In genomic region chr4:139301143-139301820, GRCh38 we compare ENCODE assay signal across 8 cellular contexts. TPM values are rescaled to one million over a fixed set of nuclear protein-coding genes. Genes with fewer than 3 reads are reported as not detected.
DNase-seq lines count a peak whose midpoint lies in the region; TF ChIP-seq lines count a peak whose summit lies in the region.

TSS of gene NAA15 (plus strand) at chr4:139301505. CDS start at chr4:139301778, 273 bp downstream.

- H3K9ac ChIP-seq in ES-I3 (ENCODE audit: low read depth, low read length) (peak within 1 kb of the TSS; percentile 93), MM.1S (ENCODE audit: low read length) (peak within 1 kb of the TSS; percentile 92), neural cell (ENCODE audit: low read length) (peak within 1 kb of the TSS; percentile 98)

- H3K4me1 ChIP-seq in ES-I3 (ENCODE audit: insufficient read depth, low read length) (peaks cover 9% of the 10 kb centered on the region; the same call in 1 of the 2 replicates), HAP-1 (peaks cover 28% of the 10 kb centered on the region), MM.1S (ENCODE audit: low read length) (peaks cover 25% of the 10 kb centered on the region), stomach (peaks cover 11 to 61% (median 34%) of the 10 kb centered on the region in 4 donors)

- H3F3A ChIP-seq in MM.1S (ENCODE audit: insufficient read depth, low read length) (peaks cover 33% of the 10 kb centered on the region), neural cell (ENCODE audit: insufficient read depth, low read length, poor library complexity, severe bottlenecking) (no peaks in the 10 kb centered on the region)

- H3K9me2 ChIP-seq in MM.1S (replicated peaks; ENCODE audit: insufficient read depth, low read length): no peaks in the 10 kb centered on the region
- H3K9me2 ChIP-seq in neural cell (ENCODE audit: insufficient read depth, low read length): no peaks in the 10 kb centered on the region

- H3K27ac ChIP-seq in MM.1S (ENCODE audit: low read length): peak within 1 kb of the TSS; percentile 82
- peak within 1 kb of the TSS; percentile 93 for H3K27ac ChIP-seq in neural cell (ENCODE audit: low read length)
- H3K27ac ChIP-seq in stomach: peak within 1 kb of the TSS; percentile 90 to 97 (median 94)

- peaks cover 79% of the 10 kb centered on the region for H3K79me2 ChIP-seq in MM.1S (ENCODE audit: low read length)
- H3K79me2 ChIP-seq in neural cell (replicated peaks; ENCODE audit: insufficient read depth, low read length): peaks cover 51% of the 10 kb centered on the region

- DNase-seq in HAP-1 (ENCODE audit: low spot score in 2 of 2) (peak; percentile 99), MM.1S (peak; percentile 99), SIG-M5 (lab: John Stamatoyannopoulos, UW) (peak; percentile 82), activated gamma-delta T cell (lab: John Stamatoyannopoulos, UW) (peak; percentile 90), fibroblast of the conjunctiva (ENCODE audit: low read depth) (peak; percentile 94), stomach (peak; percentile 98)

- H3K9me3 ChIP-seq in ES-I3 (ENCODE audit: control insufficient read depth, insufficient read depth, low read length) (peaks cover 5% of the 10 kb centered on the region), HAP-1 (no peaks in the 10 kb centered on the region), MM.1S (replicated peaks; ENCODE audit: insufficient read depth, low read length) (no peaks in the 10 kb centered on the region), neural cell (ENCODE audit: low read length) (peaks cover 5% of the 10 kb centered on the region), stomach (peaks cover 0 to 3% (median 0%) of the 10 kb centered on the region in 4 donors)

- TF ChIP-seq CTCF in MM.1S (IDR thresholded peaks at IDR 0.05; ENCODE audit: low read length) (no peak), neural cell (IDR thresholded peaks at IDR 0.05; ENCODE audit: poor library complexity, severe bottlenecking) (no peak), stomach (IDR thresholded peaks at IDR 0.05) (no peak)

- TF ChIP-seq EP300 in neural cell (conservative IDR thresholded peaks at IDR 0.05; ENCODE audit: poor library complexity, severe bottlenecking): peak; percentile 63
- peak; percentile 6 for TF ChIP-seq EP300 in stomach (IDR thresholded peaks at IDR 0.05)

- WGBS in stomach, 5 donors: 0 to 1% (median 0%) methylated on average over 51 to 59 of the region's 59 CpGs

- H3K4me2 ChIP-seq in MM.1S (ENCODE audit: low read depth, low read length) (peak within 1 kb of the TSS; percentile 76), neural cell (ENCODE audit: low read length) (peak within 1 kb of the TSS; percentile 96)

- H3K27me3 ChIP-seq in HAP-1 (ENCODE audit: low read depth) (no peaks in the 10 kb centered on the region), MM.1S (replicated peaks; ENCODE audit: insufficient read depth, low read length) (no peaks in the 10 kb centered on the region), neural cell (ENCODE audit: insufficient read depth, low read depth, low read length) (no peaks in the 10 kb centered on the region), stomach (no peaks in the 10 kb centered on the region)

- peak within 1 kb of the TSS; percentile 88 for H2AFZ ChIP-seq in MM.1S (ENCODE audit: low read length)
- H2AFZ ChIP-seq in neural cell (ENCODE audit: low read depth, low read length): peak within 1 kb of the TSS; percentile 98

- TF ChIP-seq POLR2A in stomach (IDR thresholded peaks at IDR 0.05): peak in 2 of 4 donors; percentile 69 to 81

- intact Hi-C loops in stomach (cut with DNase I; ENCODE audit: low total_unique reads): no loop called here

- H3K4me3 ChIP-seq in HAP-1: peak within 1 kb of the TSS; percentile 92
- H3K4me3 ChIP-seq in MM.1S (ENCODE audit: low read length): peak within 1 kb of the TSS; percentile 95
- peak within 1 kb of the TSS; percentile 98 for H3K4me3 ChIP-seq in neural cell (ENCODE audit: low read length)
- peak within 1 kb of the TSS; percentile 81 to 99 (median 90) for H3K4me3 ChIP-seq in stomach

- in situ Hi-C loops in HAP-1 (cut with MboI; ENCODE audit: low sequenced_read_pairs): no loop called here

- peak; percentile 36 for TF ChIP-seq RAD21 in neural cell (conservative IDR thresholded peaks at IDR 0.05)

- H3K36me3 ChIP-seq in ES-I3 (ENCODE audit: insufficient read depth, low read length) (peaks cover 7% of the 10 kb centered on the region), HAP-1 (replicated peaks) (peaks cover 37% of the 10 kb centered on the region), MM.1S (replicated peaks; ENCODE audit: insufficient read depth, low read length) (no peaks in the 10 kb centered on the region), neural cell (ENCODE audit: insufficient read depth, low read length) (no peaks in the 10 kb centered on the region), stomach (peaks cover 0 to 4% (median 0%) of the 10 kb centered on the region in 4 donors)

- H4K20me1 ChIP-seq in MM.1S (ENCODE audit: insufficient read depth, low read length): peaks cover 21% of the 10 kb centered on the region
- no peaks in the 10 kb centered on the region for H4K20me1 ChIP-seq in neural cell (ENCODE audit: insufficient read depth)

TF ChIP-seq in neural cell, 6 proteins besides CTCF, POLR2A, EP300 and RAD21:
- TF ChIP-seq POLR2AphosphoS5 (IDR thresholded peaks at IDR 0.05) (peak; percentile 81), MXI1 (conservative IDR thresholded peaks at IDR 0.05; ENCODE audit: poor library complexity, severe bottlenecking) (peak; percentile 97), EZH2 (IDR thresholded peaks at IDR 0.05; ENCODE audit: borderline replicate concordance, insufficient read depth, low read length, poor library complexity, severe bottlenecking) (no peak), REST (IDR thresholded peaks at IDR 0.05; ENCODE audit: borderline replicate concordance) (peak; percentile 42), SMC3 (conservative IDR thresholded peaks at IDR 0.05; ENCODE audit: poor library complexity) (peak; percentile 36), TAF1 (IDR thresholded peaks at IDR 0.05; ENCODE audit: low read depth) (peak; percentile 83)

RNA-seq across cellular contexts. Expression of gene NAA15, which starts in this region (rescaled TPM):
- 12.5 and 12.7 TPM in 2 replicates for polyA plus RNA-seq in neural cell
- 74.3 and 78.6 TPM in 2 replicates for polyA minus RNA-seq in neural cell
- total RNA-seq in stomach: 10 to 100 TPM; 14.8 to 55.1 (median 25.1) TPM
- 10 to 100 TPM in 1 of 3 donors, 1 to 10 TPM in 2; 4.8 to 10.1 (median 5.5) TPM for polyA plus RNA-seq in stomach

Comparison
In these comparisons a context has a peak if more than half of its experiments do, and no peak if none do; other contexts are left out.
1. Peak in every context shown above with its lines: DNase-seq, H3K4me3 ChIP-seq and H3K27ac ChIP-seq.